Comparison of ENCODE assay signal across 17 cellular contexts in genomic region chr17:19242323-19242722, GRCh38. TPM values are rescaled to one million over a fixed set of nuclear protein-coding genes. Genes with fewer than 3 reads are reported as not detected.
A peak's percentile ranks its signal among the peaks of the same experiment; 100 is the strongest.
DNase-seq lines count a peak whose midpoint lies in the region; ATAC-seq, FAIRE-seq and TF ChIP-seq lines count a peak whose summit lies in the region.
"Had no signal": no experiment of that assay in that cellular context is flagged by ENCODE, and none has a peak within 500 bp of the region (broad histone marks: within the 10 kb centered on the region; RNA-seq: fewer than 3 reads in every experiment).

No MANE protein-coding gene starts in this region.

- peaks cover 0 to 3% (median 0%) of the 10 kb centered on the region in 5 experiments for H3K9me3 Mint-ChIP-seq in brain
- no peaks in the 10 kb centered on the region for H3K9me3 Mint-ChIP-seq in CD4-positive, alpha-beta memory T cell
- H3K9me3 Mint-ChIP-seq: activated CD4-positive, alpha-beta memory T cell treated with anti-CD3 and anti-CD28 coated beads, Interleukin-2, amount 10 ng/mL, durations not matched to agents 7 days and 5 days; naive thymus-derived CD8-positive, alpha-beta T cell; stimulated activated effector memory CD8-positive, alpha-beta T cell treated with anti-CD3 and anti-CD28 coated beads, Interleukin-12 subunit alpha, Interleukin-12 subunit beta, amount 100 ng/mL, for 72 hours had no signal

- H3K27ac ChIP-seq in keratinocyte (ENCODE audit: control insufficient read depth, insufficient read depth, low read length) (peak overlapping the region; percentile 41), suprapubic skin (peak overlapping the region; percentile 63), spleen (no peak overlapping the region)
- H3K27ac ChIP-seq in CD4-positive, alpha-beta memory T cell (ENCODE audit: low read depth, low read length): no peak overlapping the region
- H3K27ac ChIP-seq: A549 had no signal

- no peak overlapping the region for H3K9ac ChIP-seq in keratinocyte (ENCODE audit: control insufficient read depth, extremely low read depth, insufficient read depth, low read length)

- FAIRE-seq in keratinocyte (lab: Jason Lieb, UNC): peak; percentile 89
- FAIRE-seq: A549, astrocyte had no signal

- no peaks in the 10 kb centered on the region for H3K27me3 ChIP-seq in keratinocyte (ENCODE audit: control insufficient read depth, extremely low read depth, insufficient read depth, low read length)
- H3K27me3 ChIP-seq in suprapubic skin: no peaks in the 10 kb centered on the region
- no peaks in the 10 kb centered on the region for H3K27me3 ChIP-seq in CD4-positive, alpha-beta memory T cell (ENCODE audit: insufficient read depth, low read length)
- H3K27me3 ChIP-seq in spleen (replicated peaks in 1 of 7): peaks cover 0 to 14% (median 0%) of the 10 kb centered on the region in 7 donors
- H3K27me3 ChIP-seq: sigmoid colon had no signal

- peaks cover 35% of the 10 kb centered on the region for H3K36me3 Mint-ChIP-seq in brain
- H3K36me3 Mint-ChIP-seq in CD4-positive, alpha-beta memory T cell: no peaks in the 10 kb centered on the region
- H3K36me3 Mint-ChIP-seq: naive thymus-derived CD8-positive, alpha-beta T cell; stimulated activated effector memory CD8-positive, alpha-beta T cell treated with anti-CD3 and anti-CD28 coated beads, Interleukin-12 subunit alpha, Interleukin-12 subunit beta, amount 100 ng/mL, for 72 hours had no signal

- peaks cover 16% of the 10 kb centered on the region for H3K27me3 Mint-ChIP-seq in brain
- peaks cover 0 to 5% of the 10 kb centered on the region in 2 donors for H3K27me3 Mint-ChIP-seq in CD4-positive, alpha-beta memory T cell
- H3K27me3 Mint-ChIP-seq: CD4-positive, CD25-positive, alpha-beta regulatory T cell had no signal

- H3K4me3 Mint-ChIP-seq in brain: peak overlapping the region in 3 of 5 experiments; percentile 1 to 54 (median 5)
- H3K4me3 Mint-ChIP-seq in CD4-positive, alpha-beta memory T cell: no peak overlapping the region
- H3K4me3 Mint-ChIP-seq: activated CD4-positive, alpha-beta memory T cell treated with anti-CD3 and anti-CD28 coated beads, Interleukin-2, amount 10 ng/mL, durations not matched to agents 7 days and 5 days; naive thymus-derived CD8-positive, alpha-beta T cell; stimulated activated effector memory CD8-positive, alpha-beta T cell treated with anti-CD3 and anti-CD28 coated beads, Interleukin-12 subunit alpha, Interleukin-12 subunit beta, amount 100 ng/mL, for 72 hours had no signal

- TF ChIP-seq EP300 in suprapubic skin (IDR thresholded peaks at IDR 0.05): no peak

- H3K4me2 ChIP-seq in keratinocyte (ENCODE audit: control insufficient read depth, extremely low read depth, insufficient read depth, low read depth, low read length): peak overlapping the region; percentile 63
- H3K4me2 ChIP-seq: A549 had no signal

- 49% methylated on average over 2 of the region's 2 CpGs for WGBS in suprapubic skin
- 71 to 85% (median 78%) methylated on average over 2 of the region's 2 CpGs for WGBS in spleen, 5 donors

- intact Hi-C loops in CD4-positive, alpha-beta memory T cell (cut with micrococcal nuclease): no loop called here
- intact Hi-C loops in spleen (cut with DNase I; ENCODE audit: low total_unique reads): no loop called here

- peaks cover 2 to 4% of the 10 kb centered on the region in 2 experiments for H3K36me3 ChIP-seq in keratinocyte (ENCODE audit: control insufficient read depth in 2 of 2, extremely low read depth in 1 of 2, insufficient read depth in 2 of 2, low read length in 2 of 2)
- no peaks in the 10 kb centered on the region for H3K36me3 ChIP-seq in suprapubic skin
- no peaks in the 10 kb centered on the region for H3K36me3 ChIP-seq in CD4-positive, alpha-beta memory T cell (ENCODE audit: insufficient read depth, low read length)
- H3K36me3 ChIP-seq in spleen: no peaks in the 10 kb centered on the region
- H3K36me3 ChIP-seq: sigmoid colon had no signal

- peaks cover 71% of the 10 kb centered on the region for H3K4me1 Mint-ChIP-seq in brain
- peaks cover 0 to 10% (median 2%) of the 10 kb centered on the region in 4 donors for H3K4me1 Mint-ChIP-seq in CD4-positive, alpha-beta memory T cell

- DNase-seq in NCI-H510A treated with DMSO at 0.1 percent for 48 hours (lab: John Stamatoyannopoulos, UW) (peak; percentile 58), NCI-H510A (lab: John Stamatoyannopoulos, UW) (no peak), keratinocyte (ENCODE audit: low read depth, low spot score) (no peak), suprapubic skin (ENCODE audit: low spot score in 2 of 2) (no peak), spleen (no peak)
- DNase-seq in CD4-positive, alpha-beta memory T cell: no peak
- DNase-seq: activated CD4-positive, alpha-beta memory T cell treated with anti-CD3 and anti-CD28 coated beads, Interleukin-2, amount 10 ng/mL, durations not matched to agents 7 days and 5 days; CD4-positive, CD25-positive, alpha-beta regulatory T cell; effector CD8-positive, alpha-beta T cell; NCI-H2081 treated with DMSO at 0.1 percent for 48 hours had no signal

- ATAC-seq in HG02973 (IDR thresholded peaks at IDR 0.05; ENCODE audit: unreplicated experiment): no peak
- ATAC-seq: A549; naive thymus-derived CD8-positive, alpha-beta T cell; stimulated activated effector memory CD8-positive, alpha-beta T cell treated with anti-CD3 and anti-CD28 coated beads, Interleukin-12 subunit alpha, Interleukin-12 subunit beta, amount 100 ng/mL, for 72 hours had no signal

- dilution Hi-C loops in keratinocyte (cut with MboI; ENCODE audit: extremely low pct_ligation_motif_present, low sequenced_read_pairs): no loop called here

- no peak overlapping the region for H2AFZ ChIP-seq in keratinocyte (ENCODE audit: control insufficient read depth, low read length)

- H3K4me3 ChIP-seq in keratinocyte (ENCODE audit: control insufficient read depth in 2 of 3, extremely low read depth in 1 of 3, insufficient read depth in 2 of 3, low read depth in 1 of 3, low read length in 3 of 3) (peak overlapping the region in 1 of 3 experiments; percentile 1), suprapubic skin (no peak overlapping the region), spleen (no peak overlapping the region)
- no peak overlapping the region for H3K4me3 ChIP-seq in CD4-positive, alpha-beta memory T cell (ENCODE audit: low read length in 2 of 2)
- H3K4me3 ChIP-seq: A549, sigmoid colon had no signal

- POLR2A ChIA-PET in CD4-positive, alpha-beta memory T cell (lab: Charles Lee; ENCODE audit: partially characterized antibody): no interaction called here

- TF ChIP-seq POLR2A in suprapubic skin (IDR thresholded peaks at IDR 0.05) (no peak), spleen (IDR thresholded peaks at IDR 0.05) (no peak)

- H3K4me1 ChIP-seq in keratinocyte (ENCODE audit: control insufficient read depth, extremely low read depth, insufficient read depth, low read length) (peaks cover 36% of the 10 kb centered on the region), suprapubic skin (peaks cover 63% of the 10 kb centered on the region), spleen (peaks cover 5 to 46% (median 18%) of the 10 kb centered on the region in 6 donors)
- H3K4me1 ChIP-seq in CD4-positive, alpha-beta memory T cell (ENCODE audit: insufficient read depth, low read length): peaks cover 5% of the 10 kb centered on the region

- peaks cover 64% of the 10 kb centered on the region for H3K79me2 ChIP-seq in keratinocyte (ENCODE audit: control insufficient read depth, insufficient read depth, low read length)

- peaks cover 6% of the 10 kb centered on the region for H4K20me1 ChIP-seq in keratinocyte (ENCODE audit: control insufficient read depth, extremely low read depth, insufficient read depth, low read length)

- H3K27ac Mint-ChIP-seq in brain: peak overlapping the region; percentile 7 to 68 (median 23)
- H3K27ac Mint-ChIP-seq in CD4-positive, alpha-beta memory T cell: no peak overlapping the region
- H3K27ac Mint-ChIP-seq: activated CD4-positive, alpha-beta memory T cell treated with anti-CD3 and anti-CD28 coated beads, Interleukin-2, amount 10 ng/mL, durations not matched to agents 7 days and 5 days; naive thymus-derived CD8-positive, alpha-beta T cell; stimulated activated effector memory CD8-positive, alpha-beta T cell treated with anti-CD3 and anti-CD28 coated beads, Interleukin-12 subunit alpha, Interleukin-12 subunit beta, amount 100 ng/mL, for 72 hours had no signal

- TF ChIP-seq CTCF in brain (conservative IDR thresholded peaks at IDR 0.05): no peak
- no peak for TF ChIP-seq CTCF in keratinocyte (optimal IDR thresholded peaks at IDR 0.05 in 1 of 3, IDR thresholded peaks at IDR 0.05 in 1 of 3, conservative IDR thresholded peaks at IDR 0.05 in 1 of 3; ENCODE audit: extremely low read depth in 1 of 3, insufficient read depth in 2 of 3, low read length in 3 of 3)
- TF ChIP-seq CTCF in suprapubic skin (IDR thresholded peaks at IDR 0.05): no peak
- no peak for TF ChIP-seq CTCF in spleen (IDR thresholded peaks at IDR 0.05 in 8 of 11, conservative IDR thresholded peaks at IDR 0.05 in 3 of 11)

- H3K9me3 ChIP-seq in keratinocyte (ENCODE audit: control insufficient read depth, low read depth, low read length): no peaks in the 10 kb centered on the region
- H3K9me3 ChIP-seq in suprapubic skin: no peaks in the 10 kb centered on the region
- no peaks in the 10 kb centered on the region for H3K9me3 ChIP-seq in CD4-positive, alpha-beta memory T cell (ENCODE audit: control insufficient read depth in 1 of 2, low read length in 2 of 2)
- no peaks in the 10 kb centered on the region for H3K9me3 ChIP-seq in spleen
- H3K9me3 ChIP-seq: A549, sigmoid colon had no signal

- H3K9me1 ChIP-seq in keratinocyte (ENCODE audit: control insufficient read depth, extremely low read depth, insufficient read depth, low read length): no peaks in the 10 kb centered on the region

- CTCF ChIA-PET in CD4-positive, alpha-beta memory T cell (lab: Charles Lee; ENCODE audit: partially characterized antibody): interaction anchor here (0.6 kb wide), 1 partner anchor 49 kb away, joined by 3 read pairs; no protein-coding TSS in a partner anchor

RNA-seq across cellular contexts. Expression of gene EPN2, which starts 5.2 kb away (rescaled TPM):
- polyA plus RNA-seq in brain (ENCODE audit: insufficient read depth, low read depth, low replicate concordance) (68.5 TPM), keratinocyte (21.9 to 34.3 TPM (median 30.2 TPM) in 3 replicates), spleen (10 to 100 TPM in 1 of 3 donors, 1 to 10 TPM in 2; 5.4 to 20.0 (median 5.9) TPM)
- polyA plus RNA-seq in keratinocyte (2011; ENCODE audit: low read depth): 78.4 TPM
- polyA plus RNA-seq in keratinocyte (2011; cell fraction: cytosol; rRNA removed): 24.1 and 31.1 TPM in 2 replicates
- 58.2 and 72.0 TPM in 2 replicates for polyA plus RNA-seq in keratinocyte (2011; cell fraction: nucleus; rRNA removed)
- polyA plus RNA-seq in keratinocyte (2012; ENCODE audit: low replicate concordance): 23.7 and 30.0 TPM in 2 replicates
- polyA minus RNA-seq in keratinocyte: 32.1 to 63.5 TPM (median 57.7 TPM) in 3 replicates
- 43.0 TPM for polyA minus RNA-seq in keratinocyte (2011; cell fraction: cytosol; rRNA and poly(A)+ RNA removed)
- polyA minus RNA-seq in keratinocyte (2011; cell fraction: nucleus; rRNA and poly(A)+ RNA removed): 44.0 and 54.1 TPM in 2 replicates
- total RNA-seq in suprapubic skin (100 to 1,000 TPM in 3 of 4 donors, 10 to 100 TPM in 1; 95.9 to 276 (median 131) TPM), spleen (10 to 100 TPM; 21.8 to 59.6 (median 38.5) TPM)
- 10 to 100 TPM in 1 of 2 experiments, 1 to 10 TPM in 1; 9.7 to 10.4 TPM for total RNA-seq in CD4-positive, alpha-beta memory T cell
- polyA plus RNA-seq in CD4-positive, alpha-beta memory T cell: 10 to 100 TPM in 1 of 2 donors, 1 to 10 TPM in 1; 4.2 to 10.0 TPM

Comparison
In these comparisons a context has a peak if more than half of its experiments do, and no peak if none do; other contexts are left out.
1. H3K27ac Mint-ChIP-seq: peak in brain (5 of 5); none in CD4-positive, alpha-beta memory T cell (0 of 7).
2. H3K4me3 Mint-ChIP-seq: peak in brain (3 of 5); none in CD4-positive, alpha-beta memory T cell (0 of 8).
3. H3K27ac ChIP-seq: peak in keratinocyte (single experiment) and suprapubic skin (single experiment); none in CD4-positive, alpha-beta memory T cell (single experiment) and spleen (0 of 8).